ENCODE assay signal across 21 cellular contexts in genomic region chr12:109753959-109754358, GRCh38.
"Had no signal": no experiment of that assay in that cellular context is flagged by ENCODE, and none has a peak within 500 bp of the region (broad histone marks: within the 10 kb centered on the region; RNA-seq: fewer than 3 reads in every experiment).

No MANE protein-coding gene starts in this region.

- DNase-seq: activated CD4-positive, alpha-beta T cell treated with anti-CD3 and anti-CD28 coated beads for 4 hours; activated CD4-positive, alpha-beta T cell treated with anti-CD3 and anti-CD28 coated beads, Interleukin-2, amount 50 U/mL, for 48 hours; activated CD4-positive, CD25-positive, alpha-beta regulatory T cell; activated CD8-positive, alpha-beta memory T cell treated with anti-CD3 and anti-CD28 coated beads, Interleukin-2, amount 50 U/mL, for 48 hours; activated T-cell treated with anti-CD3 and anti-CD28 coated beads, Interleukin-2, amount 50 U/mL, for 4 hours; heart right ventricle; left lung; mammary epithelial cell; stimulated activated CD4-positive, alpha-beta T cell treated with anti-CD3 and anti-CD28 coated beads, Interleukin-2, amount 100 ng/mL, for 24 hours; stimulated activated naive CD8-positive, alpha-beta T cell treated with anti-CD3 and anti-CD28 coated beads, Interleukin-15, amount 100 ng/mL, for 72 hours; T-helper 1 cell had no signal

- H3K36me3 ChIP-seq: gastroesophageal sphincter, heart right ventricle, left lung, neutrophil, pancreas, suprapubic skin, tibial nerve had no signal

- H3K4me1 ChIP-seq: gastroesophageal sphincter, left lung, pancreas, suprapubic skin had no signal

- H3K9me3 ChIP-seq: neutrophil, pancreas had no signal

- H3K27ac ChIP-seq: epithelial cell of prostate, gastroesophageal sphincter, heart right ventricle, left lung, neutrophil, pancreas, skin epidermis, suprapubic skin, tibial nerve had no signal

- H3K27me3 ChIP-seq: heart right ventricle, left lung, pancreas had no signal

- ATAC-seq: activated T-cell treated with anti-CD3 and anti-CD28 coated beads, Interleukin-2, amount 50 U/mL, for 4 hours; gastroesophageal sphincter; left lung; natural killer cell treated with Interleukin-12 subunit alpha and Interleukin-12 subunit beta and Interleukin-15 and Interleukin-18, amount 100 ng/mL, for 72 hours; right cardiac atrium; stimulated activated effector memory CD8-positive, alpha-beta T cell treated with anti-CD3 and anti-CD28 coated beads, Interleukin-12 subunit alpha, Interleukin-12 subunit beta, amount 100 ng/mL, for 72 hours; stimulated activated naive CD8-positive, alpha-beta T cell treated with anti-CD3 and anti-CD28 coated beads, Interleukin-15, amount 100 ng/mL, for 72 hours had no signal

- H3K4me3 ChIP-seq: gastroesophageal sphincter, heart right ventricle, left lung, pancreas, skin epidermis, suprapubic skin, tibial nerve had no signal
